Comparison of ENCODE assay signal across 33 cellular contexts in the genomic region with DNA sequence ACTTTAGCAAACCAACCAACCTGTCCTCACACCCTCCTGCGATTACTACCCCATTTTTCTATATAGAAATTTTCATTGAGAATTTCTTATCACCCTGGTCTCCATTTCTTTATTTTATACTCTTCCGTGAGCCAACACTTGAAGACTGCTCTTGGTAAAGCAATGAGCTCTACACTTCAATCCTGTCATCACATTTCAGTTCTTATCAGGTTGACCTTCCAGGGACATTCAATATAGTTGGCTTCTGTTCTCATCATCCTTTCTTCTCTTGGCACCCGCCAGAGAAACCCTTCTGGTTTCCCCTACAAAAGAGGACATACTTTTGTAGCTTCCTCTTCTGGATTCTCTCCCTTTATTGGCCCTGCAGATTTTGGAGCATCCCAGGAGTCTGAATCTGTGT.
"Had no signal": no experiment of that assay in that cellular context is flagged by ENCODE, and none has a peak within 500 bp of the region (broad histone marks: within the 10 kb centered on the region; RNA-seq: fewer than 3 reads in every experiment).

No MANE protein-coding gene starts in this region.

- H3K27ac ChIP-seq: adrenal gland, body of pancreas, brain microvascular endothelial cell, breast epithelium, VCaP had no signal

- H3K4me1 ChIP-seq: adrenal gland, body of pancreas, breast epithelium had no signal

- H3K27me3 ChIP-seq: adrenal gland, body of pancreas, brain microvascular endothelial cell, breast epithelium had no signal

- ATAC-seq: activated CD8-positive, alpha-beta T cell treated with anti-CD3 and anti-CD28 coated beads for 36 hours; activated naive CD4-positive, alpha-beta T cell treated with anti-CD3 and anti-CD28 coated beads, Interleukin-2, amount 50 U/mL, for 72 hours; activated T-cell treated with anti-CD3 and anti-CD28 coated beads, Interleukin-2, amount 50 U/mL, for 4 hours; activated T-cell treated with anti-CD3 and anti-CD28 coated beads, Interleukin-2, amount 50 U/mL, for 72 hours; activated T-helper 17 cell treated with anti-CD3 and anti-CD28 coated beads, Interleukin-2, amount 50 U/mL, for 72 hours; body of pancreas had no signal

- H3K4me3 ChIP-seq: adrenal gland, body of pancreas, breast epithelium had no signal

- H3K9me3 ChIP-seq: body of pancreas, breast epithelium had no signal

- DNase-seq: activated B cell treated with CpG ODN at 0.5 μM for 24 hours; activated CD4-positive, alpha-beta memory T cell treated with anti-CD3 and anti-CD28 coated beads for 36 hours; activated CD4-positive, alpha-beta T cell treated with anti-CD3 and anti-CD28 coated beads for 4 hours; activated CD4-positive, alpha-beta T cell treated with anti-CD3 and anti-CD28 coated beads, Interleukin-2, amount 10 ng/mL, durations not matched to agents 24 days and 14 days; activated CD4-positive, alpha-beta T cell treated with anti-CD3 and anti-CD28 coated beads, Interleukin-2, amount 50 U/mL, for 1 hour; activated CD4-positive, alpha-beta T cell treated with anti-CD3 and anti-CD28 coated beads, Interleukin-2, amount 50 U/mL, for 4 hours; activated CD4-positive, CD25-positive, alpha-beta regulatory T cell treated with anti-CD3 and anti-CD28 coated beads, Interleukin-2, amount 50 U/mL, for 72 hours; activated CD8-positive, alpha-beta memory T cell treated with anti-CD3 and anti-CD28 coated beads, Interleukin-2, amount 50 U/mL, for 4 hours; activated CD8-positive, alpha-beta T cell treated with anti-CD3 and anti-CD28 coated beads for 36 hours; activated effector memory CD4-positive, alpha-beta T cell treated with anti-CD3 and anti-CD28 coated beads, Interleukin-2, amount 50 U/mL, for 16 hours; activated gamma-delta T cell treated with Interleukin-2 at 50 U/mL for 16 hours; activated naive CD4-positive, alpha-beta T cell; activated naive CD4-positive, alpha-beta T cell treated with anti-CD3 and anti-CD28 coated beads for 36 hours; activated naive CD4-positive, alpha-beta T cell treated with anti-CD3 and anti-CD28 coated beads, Interleukin-2, amount 50 U/mL, for 16 hours; activated naive CD8-positive, alpha-beta T cell treated with anti-CD3 and anti-CD28 coated beads for 36 hours; activated T-cell treated with anti-CD3 and anti-CD28 coated beads for 4 hours; activated T-cell treated with anti-CD3 and anti-CD28 coated beads, Interleukin-2, amount 50 U/mL, for 1 hour; activated T-cell treated with anti-CD3 and anti-CD28 coated beads, Interleukin-2, amount 50 U/mL, for 4 hours; activated T-cell treated with anti-CD3 and anti-CD28 coated beads, Interleukin-2, amount 50 U/mL, for 72 hours; adrenal gland; amniotic stem cell; aorta; body of pancreas; brain microvascular endothelial cell; caudate nucleus; cerebellar nuclear complex; T-helper 1 cell; T-helper 2 cell; T-helper 9 cell had no signal

- H3K36me3 ChIP-seq: adrenal gland, brain microvascular endothelial cell, breast epithelium had no signal
